16 cellular contexts compared by ENCODE assay signal in genomic region chr7:106523482-106523881, GRCh38.
DNase-seq lines count a peak whose midpoint lies in the region; ATAC-seq and TF ChIP-seq lines count a peak whose summit lies in the region.
"Had no signal": no experiment of that assay in that cellular context is flagged by ENCODE, and none has a peak within 500 bp of the region (broad histone marks: within the 10 kb centered on the region; RNA-seq: fewer than 3 reads in every experiment).

No MANE protein-coding gene starts in this region.

- H3K27me3 Mint-ChIP-seq in T-helper 17 cell (peaks cover 13% of the 10 kb centered on the region), chondrocyte (ENCODE audit: low read depth) (peaks cover 9% of the 10 kb centered on the region)

- no peak for ATAC-seq in T-helper 17 cell
- no peak for ATAC-seq in HG02759 (IDR thresholded peaks at IDR 0.05; ENCODE audit: unreplicated experiment)
- ATAC-seq: A549, GM12878 had no signal

- H3K36me3 ChIP-seq in tibial artery (no peaks in the 10 kb centered on the region), uterus (no peaks in the 10 kb centered on the region), mesenchymal stem cell (ENCODE audit: control insufficient read depth in 1 of 2, insufficient read depth in 2 of 2, low read depth in 1 of 2, low read length in 2 of 2) (no peaks in the 10 kb centered on the region)
- H3K36me3 ChIP-seq: BE2C had no signal

- no peak overlapping the region for H3K23ac ChIP-seq in mesenchymal stem cell (ENCODE audit: low read length in 2 of 2)

- no peak overlapping the region for H2BK15ac ChIP-seq in mesenchymal stem cell (ENCODE audit: low read depth, poor library complexity, severe bottlenecking)

- H3K4me3 Mint-ChIP-seq in T-helper 17 cell (peak overlapping the region; percentile 60), chondrocyte (ENCODE audit: unreplicated experiment) (no peak overlapping the region)
- H3K4me3 Mint-ChIP-seq: CD4-positive, alpha-beta memory T cell; H9 had no signal

- no peak overlapping the region for H4K8ac ChIP-seq in mesenchymal stem cell (ENCODE audit: low read length)

- TF ChIP-seq CTCF in chondrocyte (IDR thresholded peaks at IDR 0.05), result no peak
- TF ChIP-seq CTCF in tibial artery (IDR thresholded peaks at IDR 0.05), result no peak
- TF ChIP-seq CTCF in uterus (IDR thresholded peaks at IDR 0.05), result no peak

- H3K4me1 Mint-ChIP-seq in T-helper 17 cell (peaks cover 12% of the 10 kb centered on the region), chondrocyte (ENCODE audit: low read depth) (peaks cover 29% of the 10 kb centered on the region)

- H3K79me1 ChIP-seq in mesenchymal stem cell (replicated peaks; ENCODE audit: low read length, poor library complexity, severe bottlenecking), result no peaks in the 10 kb centered on the region

- no peak overlapping the region for H3K9ac ChIP-seq in mesenchymal stem cell (ENCODE audit: low read length)

- intact Hi-C loops in tibial artery (cut with DNase I; ENCODE audit: low total_unique reads) (no loop called here), uterus (cut with DNase I; ENCODE audit: low total_unique reads) (no loop called here)

- H3K27ac ChIP-seq in tibial artery (peak overlapping the region; percentile 52 to 60), uterus (no peak overlapping the region), mesenchymal stem cell (ENCODE audit: low read length, poor library complexity, severe bottlenecking) (no peak overlapping the region)
- H3K27ac ChIP-seq: A549, C4-2B, HL-60 had no signal

- peaks cover 4% of the 10 kb centered on the region for H3K36me3 Mint-ChIP-seq in T-helper 17 cell (ENCODE audit: low read depth)
- no peaks in the 10 kb centered on the region for H3K36me3 Mint-ChIP-seq in chondrocyte (ENCODE audit: low read depth)
- H3K36me3 Mint-ChIP-seq: CD4-positive, alpha-beta memory T cell had no signal

- H3K4me1 ChIP-seq in tibial artery (peaks cover 0 to 32% (median 5%) of the 10 kb centered on the region in 4 donors), uterus (no peaks in the 10 kb centered on the region), mesenchymal stem cell (ENCODE audit: control insufficient read depth, insufficient read depth, low read depth, low read length) (no peaks in the 10 kb centered on the region)
- H3K4me1 ChIP-seq: A549, BE2C had no signal

- H2AK5ac ChIP-seq in mesenchymal stem cell (ENCODE audit: low read length, severe bottlenecking), result no peak overlapping the region

- DNase-seq in T-helper 17 cell (no peak), chondrocyte (ENCODE audit: low spot score) (no peak), lung microvascular endothelial cell (ENCODE audit: low read depth in 2 of 2) (peak; percentile 57 to 96), tibial artery (no peak), uterus (no peak), mesenchymal stem cell (no peak)
- DNase-seq: BE2C, DMS79, GOT3, H9 had no signal

- H2BK5ac ChIP-seq in mesenchymal stem cell (ENCODE audit: low read depth, low read length, poor library complexity, severe bottlenecking), result no peak overlapping the region

- 91% methylated on average over 8 of the region's 8 CpGs for WGBS in mesenchymal stem cell

- no peak overlapping the region for H4K91ac ChIP-seq in mesenchymal stem cell (ENCODE audit: low read length)

- no peak for TF ChIP-seq POLR2A in uterus (IDR thresholded peaks at IDR 0.05)

- no peak overlapping the region for H2BK120ac ChIP-seq in mesenchymal stem cell (ENCODE audit: low read depth, low read length)

- no peak overlapping the region for H2AFZ ChIP-seq in mesenchymal stem cell (ENCODE audit: low read depth, low read length)

- H3K27ac Mint-ChIP-seq in T-helper 17 cell, result peak overlapping the region; percentile 79
- peak overlapping the region; percentile 78 for H3K27ac Mint-ChIP-seq in chondrocyte (ENCODE audit: unreplicated experiment)
- H3K27ac Mint-ChIP-seq: H9 had no signal

- no peaks in the 10 kb centered on the region for H3K9me3 Mint-ChIP-seq in chondrocyte (ENCODE audit: low read depth)
- H3K9me3 Mint-ChIP-seq: CD4-positive, alpha-beta memory T cell; H9 had no signal

- H3K4me2 ChIP-seq in mesenchymal stem cell (ENCODE audit: low read length, poor library complexity, severe bottlenecking), result no peak overlapping the region
- H3K4me2 ChIP-seq: A549 had no signal

- H2BK12ac ChIP-seq in mesenchymal stem cell (ENCODE audit: low read length in 2 of 2), result no peak overlapping the region

- H3K9me3 ChIP-seq in T-helper 17 cell (ENCODE audit: control insufficient read depth, low read length, poor library complexity, severe bottlenecking), result no peaks in the 10 kb centered on the region
- H3K9me3 ChIP-seq in tibial artery, result no peaks in the 10 kb centered on the region
- no peaks in the 10 kb centered on the region for H3K9me3 ChIP-seq in uterus
- no peaks in the 10 kb centered on the region for H3K9me3 ChIP-seq in mesenchymal stem cell (ENCODE audit: control insufficient read depth, low read length)
- H3K9me3 ChIP-seq: A549, BE2C had no signal

- H3K4ac ChIP-seq in mesenchymal stem cell (ENCODE audit: low read depth in 1 of 2, low read length in 2 of 2), result no peak overlapping the region

- H3K18ac ChIP-seq in mesenchymal stem cell (ENCODE audit: low read depth in 1 of 2, low read length in 2 of 2), result no peak overlapping the region

- H3K14ac ChIP-seq in mesenchymal stem cell (ENCODE audit: low read length in 2 of 2), result no peak overlapping the region

- H3K27me3 ChIP-seq in tibial artery (peaks cover 0 to 3% of the 10 kb centered on the region in 2 donors), uterus (no peaks in the 10 kb centered on the region), mesenchymal stem cell (ENCODE audit: control insufficient read depth in 1 of 2, insufficient read depth in 1 of 2, low read length in 2 of 2) (peaks cover 4 to 5% of the 10 kb centered on the region in 2 experiments)

- H3K4me3 ChIP-seq in tibial artery (no peak overlapping the region), uterus (no peak overlapping the region), mesenchymal stem cell (ENCODE audit: insufficient read depth in 1 of 2, low read depth in 1 of 2, low read length in 2 of 2) (no peak overlapping the region)
- H3K4me3 ChIP-seq: A549, GM12878 had no signal

Comparison
In these comparisons a context has a peak if more than half of its experiments do, and no peak if none do; other contexts are left out.
1. DNase-seq: peak in lung microvascular endothelial cell (2 of 2); none in T-helper 17 cell (0 of 3), chondrocyte (single experiment), tibial artery (0 of 2), uterus (0 of 2) and mesenchymal stem cell (single experiment).
2. H3K27ac ChIP-seq: peak in tibial artery (2 of 2); none in uterus (0 of 2) and mesenchymal stem cell (single experiment).